In the genomic region with DNA sequence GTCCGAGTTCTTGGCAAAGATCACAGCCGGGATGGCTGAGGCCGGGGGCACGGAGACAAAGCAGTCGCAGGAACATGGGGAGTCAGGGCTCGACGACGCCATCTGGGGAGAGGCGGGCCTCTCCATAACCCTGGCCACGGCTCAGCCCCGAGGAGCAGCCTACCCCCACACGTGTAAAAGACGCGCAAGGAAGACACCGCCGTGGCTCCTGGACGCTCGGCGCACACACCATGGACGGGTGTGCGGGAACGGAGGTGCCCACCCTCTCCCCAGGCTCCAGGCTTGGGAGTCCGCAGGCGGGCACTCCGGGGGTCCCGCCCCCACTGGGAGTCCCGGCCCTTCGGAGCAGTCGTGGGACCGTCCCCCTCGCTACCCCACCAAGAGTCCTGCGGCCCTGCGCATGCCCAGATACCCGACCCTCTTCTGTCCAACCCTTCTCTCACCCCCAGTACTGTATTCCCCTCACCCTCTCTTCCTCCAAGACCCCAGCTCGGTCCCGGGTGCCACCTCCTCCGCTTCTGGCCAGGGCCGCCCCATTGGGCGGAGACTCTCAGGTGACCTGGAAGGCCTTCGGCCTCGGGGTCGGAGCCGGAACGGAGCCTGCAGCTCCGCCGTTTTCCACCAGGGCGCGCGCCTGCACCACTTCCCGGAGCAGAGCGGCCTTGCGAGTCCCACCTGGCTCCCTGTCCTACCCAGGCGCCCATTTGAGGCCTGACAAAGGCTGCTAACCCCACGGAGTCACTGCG, we compare ENCODE assay signal across 8 cellular contexts. TPM values are rescaled to one million over a fixed set of nuclear protein-coding genes. Genes with fewer than 3 reads are reported as not detected.
A peak's percentile ranks its signal among the peaks of the same experiment; 100 is the strongest.
DNase-seq lines count a peak whose midpoint lies in the region; ATAC-seq and TF ChIP-seq lines count a peak whose summit lies in the region.

Gene SCRN2 (minus strand): TSS at position 532 of the 746 bp plus-strand sequence. CDS start 430 bp downstream, at position 102.

- H3K36me3 ChIP-seq in BE2C (no peaks in the 10 kb centered on the region), lung (ENCODE audit: control insufficient read depth in 2 of 2, insufficient read depth in 2 of 2, low read length in 2 of 2) (peaks cover 0 to 21% of the 10 kb centered on the region in 2 donors)

- CTCF ChIA-PET in activated CD4-positive, alpha-beta memory T cell treated with anti-CD3 and anti-CD28 coated beads, Interleukin-2, amount 10 ng/mL, durations not matched to agents 7 days and 5 days (lab: Charles Lee) = interaction anchor here (0.6 to 14.7 kb wide), 21 partner anchors 10 to 177 kb away, joined by 3 to 411 read pairs (median 5); partner anchors contain the start of genes CDK5RAP3, LRRC46, MRPL10 and OSBPL7

- H3K4me3 ChIP-seq in BE2C (ENCODE audit: low read depth, low read length) (peak within 1 kb of the TSS; percentile 76), lung (peak within 1 kb of the TSS; percentile 55)

- peak within 1 kb of the TSS; percentile 66 for H3K27ac Mint-ChIP-seq in activated CD4-positive, alpha-beta memory T cell treated with anti-CD3 and anti-CD28 coated beads, Interleukin-2, amount 10 ng/mL, durations not matched to agents 7 days and 5 days

- WGBS in lung, 2 donors = 0% methylated on average over 53 to 55 of the region's 55 CpGs

- H3K9me3 ChIP-seq in BE2C = no peaks in the 10 kb centered on the region
- no peaks in the 10 kb centered on the region for H3K9me3 ChIP-seq in lung (ENCODE audit: control insufficient read depth in 2 of 2, insufficient read depth in 1 of 2, low read length in 1 of 2)

- no peaks in the 10 kb centered on the region for H3K9me3 Mint-ChIP-seq in activated CD4-positive, alpha-beta memory T cell treated with anti-CD3 and anti-CD28 coated beads, Interleukin-2, amount 10 ng/mL, durations not matched to agents 7 days and 5 days

- H3K4me1 ChIP-seq in BE2C (peaks cover 3% of the 10 kb centered on the region; the same call in 1 of the 2 replicates), lung (ENCODE audit: control insufficient read depth in 2 of 2, insufficient read depth in 2 of 2, low read length in 2 of 2) (peaks cover 0 to 8% of the 10 kb centered on the region in 2 donors)

- H3K36me3 Mint-ChIP-seq in activated CD4-positive, alpha-beta memory T cell treated with anti-CD3 and anti-CD28 coated beads, Interleukin-2, amount 10 ng/mL, durations not matched to agents 7 days and 5 days (ENCODE audit: low read depth) = peaks cover under 1% of the 10 kb centered on the region

- DNase-seq in BE2C = peak; percentile 90
- peak; percentile 94 for DNase-seq in NCI-H82 (lab: John Stamatoyannopoulos, UW)
- peak; percentile 90 for DNase-seq in activated CD4-positive, alpha-beta memory T cell treated with anti-CD3 and anti-CD28 coated beads, Interleukin-2, amount 10 ng/mL, durations not matched to agents 7 days and 5 days
- peak; percentile 99 for DNase-seq in ecto neural progenitor cell (ENCODE audit: low spot score)
- DNase-seq in lung (ENCODE audit: low spot score) = peak; percentile 91
- DNase-seq in stimulated activated CD4-positive, alpha-beta T cell treated with anti-CD3 and anti-CD28 coated beads, TNF-alpha, amount 100 ng/mL, for 48 hours (ENCODE audit: low read depth in 3 of 3) = peak; percentile 79 to 87 (median 83)

- peak within 1 kb of the TSS; percentile 29 to 61 for H3K27ac ChIP-seq in lung (ENCODE audit: low read depth in 1 of 2, low read length in 1 of 2)

- POLR2A ChIA-PET in activated CD4-positive, alpha-beta memory T cell treated with anti-CD3 and anti-CD28 coated beads, Interleukin-2, amount 10 ng/mL, durations not matched to agents 7 days and 5 days (lab: Charles Lee) = interaction anchor here (0.6 to 6.3 kb wide), 9 partner anchors 8 to 208 kb away, joined by 3 to 63 read pairs (median 5); partner anchors contain the start of genes KPNB1, LRRC46, MRPL10 and NFE2L1

- peaks cover 19% of the 10 kb centered on the region for H3K27me3 Mint-ChIP-seq in activated CD4-positive, alpha-beta memory T cell treated with anti-CD3 and anti-CD28 coated beads, Interleukin-2, amount 10 ng/mL, durations not matched to agents 7 days and 5 days

- ATAC-seq in HG03521 (IDR thresholded peaks at IDR 0.05; ENCODE audit: unreplicated experiment) = peak; percentile 74
- peak; percentile 91 for ATAC-seq in lung (ENCODE audit: insufficient read depth, low FRiP score)

- TF ChIP-seq CTCF in BE2C (IDR thresholded peaks at IDR 0.05; ENCODE audit: low read depth, low read length) (peak; percentile 88), lung (IDR thresholded peaks at IDR 0.05; ENCODE audit: control extremely low read depth, extremely low read depth) (peak; percentile 96)

- H3K4me1 Mint-ChIP-seq in activated CD4-positive, alpha-beta memory T cell treated with anti-CD3 and anti-CD28 coated beads, Interleukin-2, amount 10 ng/mL, durations not matched to agents 7 days and 5 days = peaks cover 37% of the 10 kb centered on the region

- peak within 1 kb of the TSS; percentile 93 for H3K4me3 Mint-ChIP-seq in activated CD4-positive, alpha-beta memory T cell treated with anti-CD3 and anti-CD28 coated beads, Interleukin-2, amount 10 ng/mL, durations not matched to agents 7 days and 5 days

- peak; percentile 28 for TF ChIP-seq POLR2A in GM19193 (IDR thresholded peaks at IDR 0.05; ENCODE audit: extremely low read depth, insufficient read depth, insufficient read length)

- H3K27me3 ChIP-seq in BE2C (peaks cover 16% of the 10 kb centered on the region), lung (ENCODE audit: control insufficient read depth, insufficient read depth) (no peaks in the 10 kb centered on the region)

RNA-seq across cellular contexts. Expression of gene SCRN2, which starts in this region (rescaled TPM):
- polyA plus RNA-seq in BE2C (2012; ENCODE audit: insufficient read depth, insufficient read length, low read depth) = 41.0 TPM
- 10 to 100 TPM; 29.1 to 29.8 TPM for total RNA-seq in activated CD4-positive, alpha-beta memory T cell treated with anti-CD3 and anti-CD28 coated beads, Interleukin-2, amount 10 ng/mL, durations not matched to agents 7 days and 5 days
- total RNA-seq in lung = 10 to 100 TPM; 26.7 to 37.8 TPM
- 10 to 100 TPM; 22.8 to 61.7 TPM for polyA plus RNA-seq in lung

Comparison
In these comparisons a context has a peak if more than half of its experiments do, and no peak if none do; other contexts are left out.
1. Peak in every context shown above with its lines: DNase-seq, ATAC-seq, H3K4me3 ChIP-seq and H3K27ac ChIP-seq.